In the genomic region with DNA sequence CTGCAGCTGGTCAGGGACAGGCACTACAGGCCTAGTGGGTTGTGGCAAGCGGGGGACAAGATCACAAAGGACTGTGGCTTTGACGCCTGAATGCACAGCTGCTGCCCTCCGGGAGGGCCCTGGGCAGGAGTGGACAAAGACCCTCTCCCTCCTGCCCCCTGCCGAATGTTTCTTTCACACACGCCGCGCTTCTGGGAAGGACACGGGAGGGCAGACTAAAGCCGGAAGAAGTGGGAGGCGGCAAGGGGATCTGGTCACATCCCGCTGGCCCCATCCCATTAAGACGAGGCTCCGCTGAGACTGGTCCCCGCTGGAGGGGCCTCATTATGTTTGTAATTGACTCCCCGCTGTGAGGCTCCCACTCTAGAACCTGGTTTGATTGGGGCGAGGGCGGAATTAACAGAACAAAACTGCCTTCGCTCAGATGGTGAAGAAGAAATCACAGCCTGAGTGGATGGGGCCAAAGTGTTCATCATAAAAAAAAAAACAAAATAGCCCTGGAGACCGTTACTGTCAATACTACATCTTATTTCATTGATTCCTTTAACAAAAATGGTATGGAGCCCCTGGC, we compare ENCODE assay signal across 1 cellular context.
TF ChIP-seq lines count a peak whose summit lies in the region.

No MANE protein-coding gene starts in this region.

TF ChIP-seq in WTC11, 78 proteins besides CTCF, POLR2A, EP300 and RAD21 (continued from another document):
- TF ChIP-seq, protein P1, sequence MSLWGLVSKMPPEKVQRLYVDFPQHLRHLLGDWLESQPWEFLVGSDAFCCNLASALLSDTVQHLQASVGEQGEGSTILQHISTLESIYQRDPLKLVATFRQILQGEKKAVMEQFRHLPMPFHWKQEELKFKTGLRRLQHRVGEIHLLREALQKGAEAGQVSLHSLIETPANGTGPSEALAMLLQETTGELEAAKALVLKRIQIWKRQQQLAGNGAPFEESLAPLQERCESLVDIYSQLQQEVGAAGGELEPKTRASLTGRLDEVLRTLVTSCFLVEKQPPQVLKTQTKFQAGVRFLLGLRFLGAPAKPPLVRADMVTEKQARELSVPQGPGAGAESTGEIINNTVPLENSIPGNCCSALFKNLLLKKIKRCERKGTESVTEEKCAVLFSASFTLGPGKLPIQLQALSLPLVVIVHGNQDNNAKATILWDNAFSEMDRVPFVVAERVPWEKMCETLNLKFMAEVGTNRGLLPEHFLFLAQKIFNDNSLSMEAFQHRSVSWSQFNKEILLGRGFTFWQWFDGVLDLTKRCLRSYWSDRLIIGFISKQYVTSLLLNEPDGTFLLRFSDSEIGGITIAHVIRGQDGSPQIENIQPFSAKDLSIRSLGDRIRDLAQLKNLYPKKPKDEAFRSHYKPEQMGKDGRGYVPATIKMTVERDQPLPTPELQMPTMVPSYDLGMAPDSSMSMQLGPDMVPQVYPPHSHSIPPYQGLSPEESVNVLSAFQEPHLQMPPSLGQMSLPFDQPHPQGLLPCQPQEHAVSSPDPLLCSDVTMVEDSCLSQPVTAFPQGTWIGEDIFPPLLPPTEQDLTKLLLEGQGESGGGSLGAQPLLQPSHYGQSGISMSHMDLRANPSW (CRISPR knock-in tag; conservative IDR thresholded peaks at IDR 0.05; ENCODE audit: low read depth) = no peak
- TF ChIP-seq RELA (CRISPR knock-in tag; IDR thresholded peaks at IDR 0.05; ENCODE audit: borderline replicate concordance) (no peak), MXD4 (CRISPR knock-in tag; IDR thresholded peaks at IDR 0.05; ENCODE audit: borderline replicate concordance) (no peak)
- TF ChIP-seq, protein P2, sequence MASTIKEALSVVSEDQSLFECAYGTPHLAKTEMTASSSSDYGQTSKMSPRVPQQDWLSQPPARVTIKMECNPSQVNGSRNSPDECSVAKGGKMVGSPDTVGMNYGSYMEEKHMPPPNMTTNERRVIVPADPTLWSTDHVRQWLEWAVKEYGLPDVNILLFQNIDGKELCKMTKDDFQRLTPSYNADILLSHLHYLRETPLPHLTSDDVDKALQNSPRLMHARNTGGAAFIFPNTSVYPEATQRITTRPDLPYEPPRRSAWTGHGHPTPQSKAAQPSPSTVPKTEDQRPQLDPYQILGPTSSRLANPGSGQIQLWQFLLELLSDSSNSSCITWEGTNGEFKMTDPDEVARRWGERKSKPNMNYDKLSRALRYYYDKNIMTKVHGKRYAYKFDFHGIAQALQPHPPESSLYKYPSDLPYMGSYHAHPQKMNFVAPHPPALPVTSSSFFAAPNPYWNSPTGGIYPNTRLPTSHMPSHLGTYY (CRISPR knock-in tag; IDR thresholded peaks at IDR 0.05) = no peak
TF ChIP-seq in WTC11: peak in this region for 0.
